Comparison of ENCODE assay signal across 28 cellular contexts in the genomic region with DNA sequence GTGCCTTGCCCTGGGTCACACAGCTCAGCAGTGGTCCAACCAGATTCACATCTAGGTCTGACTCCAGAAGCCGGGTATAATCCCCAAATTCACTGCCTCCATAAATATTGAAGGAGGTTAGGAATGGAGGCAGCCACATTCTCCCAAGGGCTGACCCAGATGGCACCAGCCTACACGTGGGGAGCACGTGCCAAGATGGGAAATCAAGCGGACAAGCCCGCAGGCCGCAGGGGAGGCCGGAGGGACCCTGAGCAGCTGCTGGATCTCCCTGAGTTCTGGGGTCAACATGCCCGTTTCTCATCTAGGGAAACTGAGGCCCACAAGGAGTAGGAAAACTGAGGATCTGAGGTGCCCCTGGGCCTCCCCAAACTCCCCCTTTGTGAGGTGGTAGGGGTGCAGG.
"Had no signal": no experiment of that assay in that cellular context is flagged by ENCODE, and none has a peak within 500 bp of the region (broad histone marks: within the 10 kb centered on the region; RNA-seq: fewer than 3 reads in every experiment).

No MANE protein-coding gene starts in this region.

- FAIRE-seq: colon, endometrium, endothelial cell of umbilical vein, frontal cortex had no signal

- DNase-seq: colonic mucosa; cortex of kidney; dermis blood vessel endothelial cell; dorsolateral prefrontal cortex; effector CD4-positive, alpha-beta T cell; effector CD8-positive, alpha-beta T cell; effector memory CD4-positive, alpha-beta T cell; effector memory CD8-positive, alpha-beta T cell; endodermal cell; erythroblast; esophagus squamous epithelium; foreskin fibroblast; foreskin keratinocyte; foreskin melanocyte; gastrocnemius medialis; glutamatergic neuron; head of caudate nucleus; heart left ventricle; heart right ventricle had no signal

- H3K27ac ChIP-seq: colonic mucosa, coronary artery, dorsolateral prefrontal cortex, epithelial cell of prostate, esophagus muscularis mucosa, esophagus squamous epithelium, foreskin keratinocyte, gastrocnemius medialis, gastroesophageal sphincter, heart left ventricle, heart right ventricle had no signal

- H3K36me3 ChIP-seq: colonic mucosa, esophagus muscularis mucosa, esophagus squamous epithelium, gastrocnemius medialis, gastroesophageal sphincter, heart left ventricle, heart right ventricle had no signal

- ATAC-seq: effector memory CD8-positive, alpha-beta T cell; esophagus mucosa; foreskin keratinocyte; gastrocnemius medialis; gastroesophageal sphincter; heart left ventricle; heart right ventricle had no signal

- H3K4me3 ChIP-seq: colonic mucosa, coronary artery, dorsolateral prefrontal cortex, esophagus muscularis mucosa, esophagus squamous epithelium, gastrocnemius medialis, gastroesophageal sphincter, heart left ventricle, heart right ventricle had no signal

- H3K9me3 ChIP-seq: colonic mucosa, esophagus muscularis mucosa, esophagus squamous epithelium, gastrocnemius medialis, gastroesophageal sphincter, heart left ventricle, heart right ventricle had no signal

- H3K27me3 ChIP-seq: colonic mucosa, esophagus muscularis mucosa, gastrocnemius medialis had no signal

- H3K4me1 ChIP-seq: colonic mucosa, esophagus muscularis mucosa, esophagus squamous epithelium, foreskin keratinocyte, gastrocnemius medialis, gastroesophageal sphincter, heart left ventricle, heart right ventricle had no signal
